ENCODE assay signal across 1 cellular context in the genomic region with DNA sequence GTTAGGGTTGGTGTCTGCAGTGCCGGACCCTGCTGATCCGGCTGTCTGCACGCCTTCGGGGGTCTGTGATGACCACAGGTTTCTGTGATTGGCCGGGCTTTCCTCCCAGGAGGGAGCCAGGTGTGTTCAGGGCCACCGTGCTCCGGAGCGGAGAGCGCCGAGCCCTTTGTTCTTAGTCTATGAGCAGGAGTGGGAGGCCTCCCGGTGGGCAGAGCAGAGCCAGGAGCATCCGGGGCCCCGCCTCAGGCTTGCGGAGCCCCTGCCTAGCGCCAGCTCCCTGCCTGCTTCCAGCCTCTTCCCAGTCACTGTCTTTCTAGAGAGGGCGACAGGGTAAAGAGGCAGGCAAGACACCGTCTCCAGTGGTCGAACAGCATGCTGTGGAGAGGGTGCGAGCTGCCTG.
TF ChIP-seq lines count a peak whose summit lies in the region.

No MANE protein-coding gene starts in this region.

TF ChIP-seq in H1, 55 proteins besides CTCF, POLR2A, EP300 and RAD21:
- TF ChIP-seq, protein P1, sequence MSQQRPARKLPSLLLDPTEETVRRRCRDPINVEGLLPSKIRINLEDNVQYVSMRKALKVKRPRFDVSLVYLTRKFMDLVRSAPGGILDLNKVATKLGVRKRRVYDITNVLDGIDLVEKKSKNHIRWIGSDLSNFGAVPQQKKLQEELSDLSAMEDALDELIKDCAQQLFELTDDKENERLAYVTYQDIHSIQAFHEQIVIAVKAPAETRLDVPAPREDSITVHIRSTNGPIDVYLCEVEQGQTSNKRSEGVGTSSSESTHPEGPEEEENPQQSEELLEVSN (IDR thresholded peaks at IDR 0.05) = no peak
- TF ChIP-seq EGR1 (IDR thresholded peaks at IDR 0.05; ENCODE audit: borderline replicate concordance, low read depth, low read length) = no peak
- TF ChIP-seq GTF2F1 (IDR thresholded peaks at IDR 0.05; ENCODE audit: borderline replicate concordance, low read depth, low read length) = no peak
- no peak for TF ChIP-seq ASH2L (IDR thresholded peaks at IDR 0.05; ENCODE audit: low read length)
- no peak for TF ChIP-seq KDM1A (IDR thresholded peaks at IDR 0.05; ENCODE audit: borderline replicate concordance, low read length)
- TF ChIP-seq PHF8 (conservative IDR thresholded peaks at IDR 0.05; ENCODE audit: low read depth, low read length) = no peak
- TF ChIP-seq JUND (IDR thresholded peaks at IDR 0.05; ENCODE audit: low read length) = no peak
- TF ChIP-seq HDAC2 (IDR thresholded peaks at IDR 0.05; ENCODE audit: borderline replicate concordance in 1 of 2, low read depth in 2 of 2, low read length in 2 of 2) = no peak
- no peak for TF ChIP-seq SUZ12 (IDR thresholded peaks at IDR 0.05; ENCODE audit: low read length)
- no peak for TF ChIP-seq TAF7 (optimal IDR thresholded peaks at IDR 0.05; ENCODE audit: borderline replicate concordance, low read depth, low read length)
- TF ChIP-seq SIX5 (IDR thresholded peaks at IDR 0.05; ENCODE audit: low read depth, low read length) = no peak
- no peak for TF ChIP-seq KDM4A (IDR thresholded peaks at IDR 0.05; ENCODE audit: low read depth, low read length, severe bottlenecking)
- TF ChIP-seq EZH2 (IDR thresholded peaks at IDR 0.05; ENCODE audit: low read depth, low read length, severe bottlenecking) = no peak
